Comparison of ENCODE assay signal across 11 cellular contexts in genomic region chr5:96432245-96433065, GRCh38. TPM values are rescaled to one million over a fixed set of nuclear protein-coding genes. Genes with fewer than 3 reads are reported as not detected.
DNase-seq lines count a peak whose midpoint lies in the region; ATAC-seq and TF ChIP-seq lines count a peak whose summit lies in the region.
"Had no signal": no experiment of that assay in that cellular context is flagged by ENCODE, and none has a peak within 500 bp of the region (broad histone marks: within the 10 kb centered on the region; RNA-seq: fewer than 3 reads in every experiment).

No MANE protein-coding gene starts in this region.

- H3K4me1 ChIP-seq in iPS DF 6.9 (ENCODE audit: control insufficient read depth, insufficient read depth, low read length), result peaks cover 3% of the 10 kb centered on the region; the same call in 1 of the 2 replicates
- peaks cover 0 to 40% (median 3%) of the 10 kb centered on the region in 4 donors for H3K4me1 ChIP-seq in tibial nerve

- H3K27me3 ChIP-seq in iPS DF 6.9 (ENCODE audit: control insufficient read depth, insufficient read depth, low read length) (peaks cover 20% of the 10 kb centered on the region; the same call in 1 of the 2 replicates), tibial nerve (peaks cover 0 to 24% of the 10 kb centered on the region in 2 donors)

- TF ChIP-seq EP300 in tibial nerve (IDR thresholded peaks at IDR 0.05), result no peak

- DNase-seq in NCI-H82 (lab: John Stamatoyannopoulos, UW) (peak; percentile 45), NCI-H82 treated with DMSO at 0.1 percent for 48 hours (lab: John Stamatoyannopoulos, UW; ENCODE audit: unreplicated experiment) (no peak), NCI-H526 treated with DMSO at 0.1 percent for 48 hours (lab: John Stamatoyannopoulos, UW) (peak; percentile 52), iPS DF 6.9 (ENCODE audit: low read depth, low spot score) (no peak), tibial nerve (ENCODE audit: low spot score in 2 of 2) (no peak)
- DNase-seq: RPMI8226 had no signal

- ATAC-seq in HG03139 (IDR thresholded peaks at IDR 0.05; ENCODE audit: unreplicated experiment), result no peak
- no peak for ATAC-seq in GM19324 (IDR thresholded peaks at IDR 0.05; ENCODE audit: low FRiP score, unreplicated experiment)
- ATAC-seq in GM21529 (IDR thresholded peaks at IDR 0.05; ENCODE audit: unreplicated experiment), result no peak

- H3K4me3 ChIP-seq in iPS DF 6.9 (ENCODE audit: low read length), result peak overlapping the region; percentile 56
- H3K4me3 ChIP-seq in tibial nerve, result peak overlapping the region; percentile 6 to 44 (median 26)

- no peaks in the 10 kb centered on the region for H3K9me3 ChIP-seq in iPS DF 6.9 (ENCODE audit: control insufficient read depth, insufficient read depth, low read length)
- no peaks in the 10 kb centered on the region for H3K9me3 ChIP-seq in tibial nerve
- H3K9me3 ChIP-seq: upper lobe of left lung had no signal

- no CpG with 5 or more reads among the region's 38 CpGs for WGBS in iPS DF 6.9 (ENCODE audit: insufficient coverage, insufficient read length)
- WGBS in tibial nerve, 2 donors, result 2 to 8% methylated on average over 35 to 38 of the region's 38 CpGs

- H3K36me3 ChIP-seq in iPS DF 6.9 (ENCODE audit: control insufficient read depth, insufficient read depth, low read length) (no peaks in the 10 kb centered on the region), tibial nerve (no peaks in the 10 kb centered on the region)
- H3K36me3 ChIP-seq: upper lobe of left lung had no signal

- H3K27ac ChIP-seq in iPS DF 6.9 (ENCODE audit: low read length), result no peak overlapping the region
- H3K27ac ChIP-seq in tibial nerve, result no peak overlapping the region
- H3K27ac ChIP-seq: upper lobe of left lung had no signal

- no peak for TF ChIP-seq CTCF in tibial nerve (IDR thresholded peaks at IDR 0.05)

- no peak for TF ChIP-seq POLR2A in tibial nerve (IDR thresholded peaks at IDR 0.05)

RNA-seq across cellular contexts. Expression of gene PCSK1, which starts 0.6 kb away (rescaled TPM):
- total RNA-seq in tibial nerve, result 1 to 10 TPM in 1 of 4 donors, under 1 TPM in 3; 0.22 to 8.1 (median 0.70) TPM
- total RNA-seq: mononuclear cell had no signal

Comparison
In these comparisons a context has a peak if more than half of its experiments do, and no peak if none do; other contexts are left out.
1. DNase-seq: peak in NCI-H82 (single experiment) and NCI-H526 treated with DMSO at 0.1 percent for 48 hours (single experiment); none in NCI-H82 treated with DMSO at 0.1 percent for 48 hours (single experiment), iPS DF 6.9 (single experiment) and tibial nerve (0 of 2).